Comparison of ENCODE assay signal across 9 cellular contexts in genomic region chr16:69763557-69763942, GRCh38. TPM values are rescaled to one million over a fixed set of nuclear protein-coding genes. Genes with fewer than 3 reads are reported as not detected.
DNase-seq lines count a peak whose midpoint lies in the region; ATAC-seq, FAIRE-seq and TF ChIP-seq lines count a peak whose summit lies in the region.
"Had no signal": no experiment of that assay in that cellular context is flagged by ENCODE, and none has a peak within 500 bp of the region (broad histone marks: within the 10 kb centered on the region; RNA-seq: fewer than 3 reads in every experiment).

No MANE protein-coding gene starts in this region.

- H3K14ac ChIP-seq in H1 (ENCODE audit: insufficient read length) = no peak overlapping the region

- peak overlapping the region; percentile 92 for H3K27ac ChIP-seq in CD4-positive, CD25-positive, alpha-beta regulatory T cell (ENCODE audit: insufficient read depth, low read length, poor library complexity, severe bottlenecking)
- H3K27ac ChIP-seq in H1 (ENCODE audit: low read depth, low read length) = no peak overlapping the region

- peaks cover 9 to 54% of the 10 kb centered on the region in 2 experiments for H3K79me2 ChIP-seq in H1 (ENCODE audit: control insufficient read depth in 1 of 2, insufficient read depth in 2 of 2, low read length in 2 of 2)

- H2BK12ac ChIP-seq in H1 (ENCODE audit: low read depth, low read length) = no peak overlapping the region

- H3K4me3 Mint-ChIP-seq in CD4-positive, CD25-positive, alpha-beta regulatory T cell = peak overlapping the region; percentile 86 to 94 (median 91)
- H3K4me3 Mint-ChIP-seq in nephron progenitor cell = peak overlapping the region; percentile 95

- no peak for ATAC-seq in CD4-positive, CD25-positive, alpha-beta regulatory T cell (ENCODE audit: low read depth in 2 of 2)
- ATAC-seq in HG02798 (IDR thresholded peaks at IDR 0.05; ENCODE audit: poor library complexity, unreplicated experiment) (no peak), Right ventricle myocardium inferior (no peak)

- H2AK5ac ChIP-seq in H1 (ENCODE audit: low read depth, low read length) = no peak overlapping the region

- no peak for TF ChIP-seq EP300 in H1 (IDR thresholded peaks at IDR 0.05; ENCODE audit: borderline replicate concordance in 1 of 2, low read depth in 2 of 2, low read length in 2 of 2)

- POLR2A ChIA-PET in H1 (lab: Charles Lee; ENCODE audit: partially characterized antibody) = interaction anchor here (1.1 to 2.5 kb wide), 6 partner anchors 9 to 37 kb away, joined by 3 to 17 read pairs (median 4); partner anchors contain the start of genes NOB1 and NQO1

- H4K8ac ChIP-seq in H1 (ENCODE audit: extremely low read depth, insufficient read depth, low read length) = no peak overlapping the region

- H3K4me1 ChIP-seq in CD4-positive, CD25-positive, alpha-beta regulatory T cell (ENCODE audit: control insufficient read depth, insufficient read depth, low read length, poor library complexity, severe bottlenecking) = peaks cover 23% of the 10 kb centered on the region
- H3K4me1 ChIP-seq in H1 (replicated peaks in 1 of 4; ENCODE audit: control insufficient read depth in 3 of 4, insufficient read depth in 4 of 4, low read length in 3 of 4) = peaks cover 0 to 2% (median 0%) of the 10 kb centered on the region in 4 experiments; a peak in 3 of 7 replicates

- no peak overlapping the region for H4K5ac ChIP-seq in H1 (ENCODE audit: insufficient read length, low read depth, low read length)

- CTCF ChIA-PET in H1 (lab: Charles Lee; ENCODE audit: partially characterized antibody) = interaction anchor here (0.9 to 2.0 kb wide), 2 partner anchors 9 to 368 kb away, joined by 3 to 6 read pairs; partner anchors contain the start of gene NOB1

- no peak overlapping the region for H3K4ac ChIP-seq in H1 (replicated peaks; ENCODE audit: insufficient read length, low read depth, low read length)

- H3K56ac ChIP-seq in H1 (replicated peaks; ENCODE audit: insufficient read length, low read depth, low read length) = no peak overlapping the region

- no peak overlapping the region for H2AFZ ChIP-seq in H1 (ENCODE audit: low read length)

- H2BK15ac ChIP-seq in H1 (ENCODE audit: low read length) = no peak overlapping the region

- no peak for TF ChIP-seq RAD21 in H1 (IDR thresholded peaks at IDR 0.05 in 1 of 2, conservative IDR thresholded peaks at IDR 0.05 in 1 of 2; ENCODE audit: low read depth in 2 of 2, low read length in 2 of 2)

- H3K23ac ChIP-seq in H1 (ENCODE audit: insufficient read length) = no peak overlapping the region

- no peaks in the 10 kb centered on the region for H4K20me1 ChIP-seq in H1 (replicated peaks in 1 of 2; ENCODE audit: control insufficient read depth in 1 of 2, insufficient read depth in 2 of 2, low read length in 2 of 2)

- intact Hi-C loops in lower leg skin (cut with DNase I; ENCODE audit: low total_unique reads) = no loop called here
- intact Hi-C loops in Right ventricle myocardium inferior (cut with DNase I) = no loop called here

- no peak overlapping the region for H2BK120ac ChIP-seq in H1 (replicated peaks; ENCODE audit: low read depth, low read length)

- TF ChIP-seq POLR2A in NB4 (IDR thresholded peaks at IDR 0.05; ENCODE audit: extremely low read depth, insufficient read length) = no peak
- no peak for TF ChIP-seq POLR2A in H1 (IDR thresholded peaks at IDR 0.05; ENCODE audit: control extremely low read depth in 1 of 2, low read depth in 2 of 2, low read length in 2 of 2)
- TF ChIP-seq POLR2A in lower leg skin (IDR thresholded peaks at IDR 0.05) = no peak

- no peaks in the 10 kb centered on the region for H3K9me3 ChIP-seq in CD4-positive, CD25-positive, alpha-beta regulatory T cell (ENCODE audit: control insufficient read depth in 2 of 2, low read length in 2 of 2)
- H3K9me3 ChIP-seq in H1 (ENCODE audit: insufficient read depth in 2 of 2, low read depth in 1 of 2, low read length in 1 of 2) = peaks cover 0 to 5% of the 10 kb centered on the region in 2 experiments; a peak in 1 of 4 replicates

- TF ChIP-seq CTCF in NB4 (IDR thresholded peaks at IDR 0.05; ENCODE audit: low read depth, low read length) (no peak), H1 (IDR thresholded peaks at IDR 0.05; ENCODE audit: control extremely low read depth in 1 of 3, insufficient read depth in 1 of 3, low read depth in 1 of 3, low read length in 3 of 3) (no peak), nephron progenitor cell (IDR thresholded peaks at IDR 0.05) (no peak), lower leg skin (IDR thresholded peaks at IDR 0.05) (no peak)

- H3K36me3 Mint-ChIP-seq in CD4-positive, CD25-positive, alpha-beta regulatory T cell = peaks cover 12% of the 10 kb centered on the region
- H3K36me3 Mint-ChIP-seq in nephron progenitor cell (ENCODE audit: low read depth) = peaks cover 9% of the 10 kb centered on the region

- no peak overlapping the region for H4K91ac ChIP-seq in H1 (replicated peaks; ENCODE audit: insufficient read length, low read length)

- H2BK20ac ChIP-seq in H1 (ENCODE audit: low read length) = no peak overlapping the region

- H3K9me3 Mint-ChIP-seq in CD4-positive, CD25-positive, alpha-beta regulatory T cell = no peaks in the 10 kb centered on the region
- peaks cover 6% of the 10 kb centered on the region for H3K9me3 Mint-ChIP-seq in nephron progenitor cell

- H3K18ac ChIP-seq in H1 (ENCODE audit: extremely low read depth, low read length) = no peak overlapping the region

- H3K79me1 ChIP-seq in H1 (ENCODE audit: low read depth, low read length) = peaks cover 7% of the 10 kb centered on the region

- H3K36me3 ChIP-seq in CD4-positive, CD25-positive, alpha-beta regulatory T cell (ENCODE audit: control insufficient read depth, insufficient read depth, low read length) = no peaks in the 10 kb centered on the region
- no peaks in the 10 kb centered on the region for H3K36me3 ChIP-seq in H1 (ENCODE audit: control insufficient read depth in 2 of 4, insufficient read depth in 4 of 4, low read length in 3 of 4)

- no peak overlapping the region for H2BK5ac ChIP-seq in H1 (ENCODE audit: low read depth, low read length)

- H3K9ac ChIP-seq in H1 (replicated peaks in 1 of 4; ENCODE audit: extremely low read depth in 1 of 4, low read depth in 3 of 4, low read length in 3 of 4) = no peak overlapping the region; a peak in 1 of 7 replicates

- 90% methylated on average over 6 of the region's 6 CpGs; no CpG with 5 or more reads in 1 of the 2 experiments for WGBS in H1 (ENCODE audit: extremely low coverage in 1 of 2, insufficient coverage in 1 of 2, insufficient read length in 1 of 2, insufficient replicate concordance in 2 of 2, low coverage in 1 of 2, low lambda C conversion rate in 2 of 2, missing lambda C conversion rate in 1 of 2), 2 experiments
- WGBS in lower leg skin, 2 donors = 50 to 58% methylated on average over 6 of the region's 6 CpGs

- H3K4me1 Mint-ChIP-seq in CD4-positive, CD25-positive, alpha-beta regulatory T cell = peaks cover 14 to 54% (median 35%) of the 10 kb centered on the region in 4 donors
- H3K4me1 Mint-ChIP-seq in nephron progenitor cell = peaks cover 22% of the 10 kb centered on the region

- peak overlapping the region; percentile 66 to 97 (median 96) for H3K27ac Mint-ChIP-seq in CD4-positive, CD25-positive, alpha-beta regulatory T cell
- no peak overlapping the region for H3K27ac Mint-ChIP-seq in nephron progenitor cell

- peak overlapping the region; percentile 94 for H3K4me3 ChIP-seq in CD4-positive, CD25-positive, alpha-beta regulatory T cell (ENCODE audit: low read depth, low read length)
- H3K4me3 ChIP-seq in NB4 (ENCODE audit: low read depth, low read length) (peak overlapping the region; percentile 98), H1 (ENCODE audit: extremely low read depth in 1 of 4, insufficient read depth in 2 of 4, low read depth in 3 of 4, low read length in 4 of 4) (peak overlapping the region in 1 of 4 experiments; percentile 100; a peak in 3 of 8 replicates), lower leg skin (ENCODE audit: low read depth, poor library complexity, severe bottlenecking) (no peak overlapping the region)

- H3K23me2 ChIP-seq in H1 (ENCODE audit: low read depth, low read length) = peaks cover 5% of the 10 kb centered on the region; the same call in 1 of the 2 replicates

- no peak for FAIRE-seq in H1 (lab: Jason Lieb, UNC)

- peak overlapping the region; percentile 78 to 89; a peak in 3 of 4 replicates for H3K4me2 ChIP-seq in H1 (ENCODE audit: insufficient read depth in 1 of 2, low read depth in 2 of 2, low read length in 2 of 2)

- no peak for DNase-seq in CD4-positive, CD25-positive, alpha-beta regulatory T cell
- DNase-seq in NB4 (ENCODE audit: low read depth) (no peak), H1 (ENCODE audit: low read depth in 1 of 2, low spot score in 2 of 2) (no peak), nephron progenitor cell (no peak), HPDE6-E6E7 (ENCODE audit: extremely low spot score) (no peak), lower leg skin (ENCODE audit: low spot score in 2 of 2) (no peak), Right ventricle myocardium inferior (ENCODE audit: missing footprints) (no peak)
- DNase-seq: stimulated activated naive CD4-positive, alpha-beta T cell treated with Interleukin-2 at 50 U/mL for 16 hours had no signal

- H3K27me3 ChIP-seq in CD4-positive, CD25-positive, alpha-beta regulatory T cell (ENCODE audit: control insufficient read depth, insufficient read depth, low read length) = no peaks in the 10 kb centered on the region
- H3K27me3 ChIP-seq in H1 (replicated peaks in 1 of 4; ENCODE audit: control insufficient read depth in 3 of 4, extremely low read depth in 1 of 4, insufficient read depth in 3 of 4, low read length in 3 of 4) = no peaks in the 10 kb centered on the region

- peaks cover 4% of the 10 kb centered on the region for H3K27me3 Mint-ChIP-seq in CD4-positive, CD25-positive, alpha-beta regulatory T cell
- H3K27me3 Mint-ChIP-seq in nephron progenitor cell (ENCODE audit: low read depth, poor library complexity) = peaks cover 12% of the 10 kb centered on the region

RNA-seq across cellular contexts. Expression of gene WWP2, which starts 1.4 kb away (rescaled TPM):
- 93.0 TPM for total RNA-seq in CD4-positive, CD25-positive, alpha-beta regulatory T cell
- polyA plus RNA-seq in CD4-positive, CD25-positive, alpha-beta regulatory T cell = 10 to 100 TPM; 36.3 to 43.4 (median 39.2) TPM
- 42.2 and 44.3 TPM in 2 replicates for total RNA-seq in H1 (2021; fragmentation: NEBNext Ultra II Directional; extraction: Animal tissue kit (Norgen Biotek cat#: 25700))
- polyA plus RNA-seq in H1 (2011; rRNA removed) = 14.1 and 37.6 TPM in 2 replicates
- polyA plus RNA-seq in H1 (2011; cell fraction: cytosol; rRNA removed) = 11.2 TPM
- 36.5 TPM for polyA plus RNA-seq in H1 (2011; cell fraction: nucleus; rRNA removed)
- 26.9 to 31.9 TPM (median 29.8 TPM) in 4 replicates for polyA plus RNA-seq in H1 (2012, experiment 1 of 2)
- 20.9 TPM for polyA plus RNA-seq in H1 (2012, experiment 2 of 2)
- 21.8 TPM for polyA plus RNA-seq in H1 (2013, experiment 1 of 2)
- polyA plus RNA-seq in H1 (2013, experiment 2 of 2) = 19.7 TPM
- 18.5 and 23.8 TPM in 2 replicates for polyA minus RNA-seq in H1 (2011; rRNA and poly(A)+ RNA removed)
- polyA minus RNA-seq in H1 (2011; cell fraction: cytosol; rRNA and poly(A)+ RNA removed) = 16.5 TPM
- polyA minus RNA-seq in H1 (2011; cell fraction: nucleus; rRNA and poly(A)+ RNA removed) = 22.4 TPM
- total RNA-seq in lower leg skin = 10 to 100 TPM; 26.9 to 50.9 (median 43.9) TPM
- total RNA-seq in Right ventricle myocardium inferior = 24.8 TPM

RNA-seq across cellular contexts. Expression of gene NOB1, which starts 8.8 kb away (rescaled TPM):
- total RNA-seq in CD4-positive, CD25-positive, alpha-beta regulatory T cell = 36.1 TPM
- polyA plus RNA-seq in CD4-positive, CD25-positive, alpha-beta regulatory T cell = 10 to 100 TPM; 49.2 to 62.6 (median 52.8) TPM
- total RNA-seq in H1 (2021; fragmentation: NEBNext Ultra II Directional; extraction: Animal tissue kit (Norgen Biotek cat#: 25700)) = 88.2 and 92.5 TPM in 2 replicates
- polyA plus RNA-seq in H1 (2011; rRNA removed) = 108 and 127 TPM in 2 replicates
- polyA plus RNA-seq in H1 (2011; cell fraction: cytosol; rRNA removed) = 134 TPM
- 106 TPM for polyA plus RNA-seq in H1 (2011; cell fraction: nucleus; rRNA removed)
- 77.1 to 120 TPM (median 115 TPM) in 4 replicates for polyA plus RNA-seq in H1 (2012, experiment 1 of 2)
- 103 TPM for polyA plus RNA-seq in H1 (2012, experiment 2 of 2)
- polyA plus RNA-seq in H1 (2013, experiment 1 of 2) = 69.4 TPM
- 70.7 TPM for polyA plus RNA-seq in H1 (2013, experiment 2 of 2)
- 83.3 and 98.7 TPM in 2 replicates for polyA minus RNA-seq in H1 (2011; rRNA and poly(A)+ RNA removed)
- 75.2 TPM for polyA minus RNA-seq in H1 (2011; cell fraction: cytosol; rRNA and poly(A)+ RNA removed)
- polyA minus RNA-seq in H1 (2011; cell fraction: nucleus; rRNA and poly(A)+ RNA removed) = 69.7 TPM
- total RNA-seq in lower leg skin (10 to 100 TPM; 33.8 to 78.0 (median 51.0) TPM), Right ventricle myocardium inferior (15.9 TPM)

RNA-seq across cellular contexts. Expression of gene NQO1, which starts 37.2 kb away (rescaled TPM):
- total RNA-seq in CD4-positive, CD25-positive, alpha-beta regulatory T cell = 3.9 TPM
- 10 to 100 TPM in 2 of 4 donors, 1 to 10 TPM in 2; 4.1 to 15.1 (median 8.7) TPM for polyA plus RNA-seq in CD4-positive, CD25-positive, alpha-beta regulatory T cell
- 45.3 and 45.7 TPM in 2 replicates for total RNA-seq in H1 (2021; fragmentation: NEBNext Ultra II Directional; extraction: Animal tissue kit (Norgen Biotek cat#: 25700))
- polyA plus RNA-seq in H1 (2011; rRNA removed) = 24.6 and 32.7 TPM in 2 replicates
- 34.3 TPM for polyA plus RNA-seq in H1 (2011; cell fraction: cytosol; rRNA removed)
- polyA plus RNA-seq in H1 (2011; cell fraction: nucleus; rRNA removed) = 20.5 TPM
- 46.7 to 66.1 TPM (median 57.0 TPM) in 4 replicates for polyA plus RNA-seq in H1 (2012, experiment 1 of 2)
- 96.8 TPM for polyA plus RNA-seq in H1 (2012, experiment 2 of 2)
- 72.7 TPM for polyA plus RNA-seq in H1 (2013, experiment 1 of 2)
- polyA plus RNA-seq in H1 (2013, experiment 2 of 2) = 74.9 TPM
- 32.8 and 33.4 TPM in 2 replicates for polyA minus RNA-seq in H1 (2011; rRNA and poly(A)+ RNA removed)
- 15.0 TPM for polyA minus RNA-seq in H1 (2011; cell fraction: cytosol; rRNA and poly(A)+ RNA removed)
- polyA minus RNA-seq in H1 (2011; cell fraction: nucleus; rRNA and poly(A)+ RNA removed) = 11.0 TPM
- 10 to 100 TPM in 3 of 4 donors, 1 to 10 TPM in 1; 8.8 to 27.3 (median 14.8) TPM for total RNA-seq in lower leg skin
- 48.0 TPM for total RNA-seq in Right ventricle myocardium inferior
